ENCODE assay signal across 6 cellular contexts in the genomic region with DNA sequence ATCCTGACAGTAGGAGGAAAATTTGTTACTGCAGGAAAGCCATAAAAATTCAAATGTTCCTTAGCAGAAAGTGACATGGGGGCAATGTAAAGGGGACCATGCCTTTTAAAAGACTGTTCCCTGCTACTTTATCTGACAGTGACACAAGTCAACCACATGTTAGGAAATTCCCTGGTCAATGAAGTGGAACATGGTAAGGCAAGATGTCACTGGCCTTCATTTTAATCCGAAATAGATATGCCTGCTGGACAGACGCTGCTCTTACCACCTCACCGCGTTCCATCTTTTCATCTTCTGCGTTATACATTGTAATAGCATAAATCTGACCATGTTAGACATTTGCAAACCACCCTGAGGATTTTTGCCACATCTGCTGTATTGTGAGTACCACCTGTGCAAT. TPM values are rescaled to one million over a fixed set of nuclear protein-coding genes. Genes with fewer than 3 reads are reported as not detected.
"Had no signal": no experiment of that assay in that cellular context is flagged by ENCODE, and none has a peak within 500 bp of the region (broad histone marks: within the 10 kb centered on the region; RNA-seq: fewer than 3 reads in every experiment).

No MANE protein-coding gene starts in this region.

RNA-seq across cellular contexts. Expression of gene ASB4, which starts 18.5 kb away (rescaled TPM):
- total RNA-seq: activated CD4-positive, alpha-beta memory T cell treated with anti-CD3 and anti-CD28 coated beads for 36 hours; activated CD4-positive, alpha-beta T cell treated with anti-CD3 and anti-CD28 coated beads, Interleukin-2, amount 10 ng/mL, durations not matched to agents 7 days and 5 days; activated naive CD4-positive, alpha-beta T cell treated with anti-CD3 and anti-CD28 coated beads, Interleukin-2, amount 50 U/mL, for 72 hours; OCI-LY7; T-helper 2 cell treated with Interferon-gamma antibody and Interleukin-4, amounts not matched to agents 100 ng/mL and 5 ng/mL, for 36 hours had no signal
- polyA plus RNA-seq: SK-N-SH had no signal
